8 cellular contexts compared by ENCODE assay signal in genomic region chr2:50529600-50530218, GRCh38.
DNase-seq lines count a peak whose midpoint lies in the region; ATAC-seq, FAIRE-seq and TF ChIP-seq lines count a peak whose summit lies in the region.

No MANE protein-coding gene starts in this region.

- peaks cover 40% of the 10 kb centered on the region for H3K4me1 Mint-ChIP-seq in brain
- no peaks in the 10 kb centered on the region for H3K4me1 Mint-ChIP-seq in activated naive CD8-positive, alpha-beta T cell treated with anti-CD3 and anti-CD28 coated beads for 36 hours

- H3K36me3 Mint-ChIP-seq in brain, result no peaks in the 10 kb centered on the region
- H3K36me3 Mint-ChIP-seq in activated naive CD8-positive, alpha-beta T cell treated with anti-CD3 and anti-CD28 coated beads for 36 hours, result no peaks in the 10 kb centered on the region

- DNase-seq in D721Med (ENCODE audit: insufficient read length, low spot score), result no peak
- DNase-seq in NCI-H345 (lab: John Stamatoyannopoulos, UW), result peak; percentile 42
- DNase-seq in left colon, result no peak
- DNase-seq in activated naive CD8-positive, alpha-beta T cell treated with anti-CD3 and anti-CD28 coated beads for 36 hours, result no peak

- peak; percentile 87 for ATAC-seq in GM19328 (IDR thresholded peaks at IDR 0.05; ENCODE audit: unreplicated experiment)
- ATAC-seq in HG03196 (IDR thresholded peaks at IDR 0.05; ENCODE audit: unreplicated experiment), result peak; percentile 89
- peak; percentile 67 for ATAC-seq in left colon
- no peak for ATAC-seq in GM21526 (IDR thresholded peaks at IDR 0.05; ENCODE audit: low FRiP score, unreplicated experiment)

- no peaks in the 10 kb centered on the region for H3K9me3 Mint-ChIP-seq in brain
- no peaks in the 10 kb centered on the region for H3K9me3 Mint-ChIP-seq in activated naive CD8-positive, alpha-beta T cell treated with anti-CD3 and anti-CD28 coated beads for 36 hours

- TF ChIP-seq CTCF in D721Med (IDR thresholded peaks at IDR 0.05; ENCODE audit: insufficient read depth, missing control alignments) (peak; percentile 84), brain (conservative IDR thresholded peaks at IDR 0.05) (peak; percentile 71 to 87)

- H3K4me3 Mint-ChIP-seq in brain, result no peak overlapping the region
- no peak overlapping the region for H3K4me3 Mint-ChIP-seq in activated naive CD8-positive, alpha-beta T cell treated with anti-CD3 and anti-CD28 coated beads for 36 hours

- no peaks in the 10 kb centered on the region for H3K27me3 Mint-ChIP-seq in brain
- no peaks in the 10 kb centered on the region for H3K27me3 Mint-ChIP-seq in activated naive CD8-positive, alpha-beta T cell treated with anti-CD3 and anti-CD28 coated beads for 36 hours

- peak; percentile 95 for FAIRE-seq in D721Med (lab: Jason Lieb, UNC)

- no peak overlapping the region for H3K27ac Mint-ChIP-seq in brain
- H3K27ac Mint-ChIP-seq in activated naive CD8-positive, alpha-beta T cell treated with anti-CD3 and anti-CD28 coated beads for 36 hours, result no peak overlapping the region

- intact Hi-C loops in left colon (cut with DNase I, micrococcal nuclease), result no loop called here
